Comparison of ENCODE assay signal across 8 cellular contexts in genomic region chr1:150548632-150549495, GRCh38. TPM values are rescaled to one million over a fixed set of nuclear protein-coding genes. Genes with fewer than 3 reads are reported as not detected.
A peak's percentile ranks its signal among the peaks of the same experiment; 100 is the strongest.
DNase-seq lines count a peak whose midpoint lies in the region; ATAC-seq and TF ChIP-seq lines count a peak whose summit lies in the region.

ADAMTSL4 (plus strand) TSS chr1:150549408; CDS start chr1:150552289, 2,881 bp downstream.

- WGBS in lower leg skin, 2 donors, result 0 to 1% methylated on average over 8 to 28 of the region's 91 CpGs
- WGBS in testis, 2 donors, result 0% methylated on average over 6 to 66 of the region's 91 CpGs

- no peak for TF ChIP-seq POLR2A in lower leg skin (IDR thresholded peaks at IDR 0.05)
- TF ChIP-seq POLR2A in testis (IDR thresholded peaks at IDR 0.05), result no peak

- TF ChIP-seq CTCF in A673 (conservative IDR thresholded peaks at IDR 0.05; ENCODE audit: low read depth, low read length) (peak; percentile 20; the same call in 1 of the 2 replicates), GM12864 (IDR thresholded peaks at IDR 0.05; ENCODE audit: low read depth, low read length, missing control alignments) (peak; percentile 14), lower leg skin (IDR thresholded peaks at IDR 0.05) (no peak), testis (IDR thresholded peaks at IDR 0.05) (no peak)

- H3K27ac ChIP-seq in A673 (ENCODE audit: low read depth, low read length, poor library complexity, severe bottlenecking), result no peak within 1 kb of the TSS
- peak within 1 kb of the TSS; percentile 62 for H3K27ac ChIP-seq in duodenal mucosa (ENCODE audit: low read depth, low read length)
- peak within 1 kb of the TSS; percentile 82 to 87 for H3K27ac ChIP-seq in testis

- intact Hi-C loops in A673 (cut with micrococcal nuclease; ENCODE audit: unreplicated experiment) (no loop called here), lower leg skin (cut with DNase I; ENCODE audit: low total_unique reads) (no loop called here), testis (cut with DNase I; ENCODE audit: low total_unique reads) (no loop called here)

- H3K36me3 ChIP-seq in A673 (ENCODE audit: insufficient read depth, low read length, poor library complexity, severe bottlenecking) (no peaks in the 10 kb centered on the region), duodenal mucosa (ENCODE audit: control insufficient read depth in 1 of 2, insufficient read depth in 2 of 2, low read length in 2 of 2) (no peaks in the 10 kb centered on the region), testis (ENCODE audit: low read depth, missing control alignments) (no peaks in the 10 kb centered on the region)

- no peaks in the 10 kb centered on the region for H3K27me3 ChIP-seq in A673 (replicated peaks; ENCODE audit: insufficient read depth, low read depth, low read length, poor library complexity)
- H3K27me3 ChIP-seq in duodenal mucosa (ENCODE audit: control insufficient read depth in 1 of 2, insufficient read depth in 2 of 2, low read length in 2 of 2), result peaks cover 3 to 6% of the 10 kb centered on the region in 2 donors
- H3K27me3 ChIP-seq in testis, result no peaks in the 10 kb centered on the region

- H3K9me3 ChIP-seq in A673 (ENCODE audit: low read depth, low read length, poor library complexity, severe bottlenecking) (no peaks in the 10 kb centered on the region), duodenal mucosa (ENCODE audit: control insufficient read depth in 1 of 2, low read length in 2 of 2) (no peaks in the 10 kb centered on the region), testis (no peaks in the 10 kb centered on the region)

- DNase-seq in A673 (ENCODE audit: low spot score) (peak; percentile 67), GM12864 (ENCODE audit: low read depth) (no peak), Kasumi-1 (lab: John Stamatoyannopoulos, UW) (peak; percentile 57 to 59), SW480 (ENCODE audit: low spot score) (peak; percentile 72), lower leg skin (ENCODE audit: low spot score in 2 of 2) (no peak), testis (peak; percentile 60)

- H3K4me3 ChIP-seq in A673 (ENCODE audit: low read depth, low read length, poor library complexity, severe bottlenecking) (peak within 1 kb of the TSS; percentile 54), GM12864 (ENCODE audit: low read depth, low read length) (peak within 1 kb of the TSS; percentile 55), duodenal mucosa (ENCODE audit: low read depth in 1 of 2, low read length in 2 of 2) (peak within 1 kb of the TSS; percentile 53 to 68), lower leg skin (ENCODE audit: low read depth, poor library complexity, severe bottlenecking) (peak within 1 kb of the TSS; percentile 42), testis (peak within 1 kb of the TSS; percentile 59 to 60)

- CTCF ChIA-PET in A673 (lab: Charles Lee), result interaction anchor here (1.0 kb wide), 1 partner anchor 12 kb away, joined by 5 read pairs; no protein-coding TSS in a partner anchor

- POLR2A ChIA-PET in A673 (lab: Charles Lee; ENCODE audit: low non-redundant PET), result no interaction called here

- BruUV-seq in A673 (replicated peaks; lab: Mats Ljungman, UMichigan), result no TSS peak

- H3K4me1 ChIP-seq in A673 (ENCODE audit: insufficient read depth, low read length, poor library complexity, severe bottlenecking) (peaks cover 10% of the 10 kb centered on the region), duodenal mucosa (ENCODE audit: control insufficient read depth in 1 of 2, insufficient read depth in 2 of 2, low read length in 2 of 2) (peaks cover 13 to 19% of the 10 kb centered on the region in 2 donors), testis (peaks cover 39% of the 10 kb centered on the region)

- peak within 1 kb of the TSS; percentile 48 to 56 for H3K9ac ChIP-seq in duodenal mucosa (ENCODE audit: low read depth in 1 of 2, low read length in 2 of 2)

- ATAC-seq in GM21576 (IDR thresholded peaks at IDR 0.05; ENCODE audit: unreplicated experiment), result no peak

RNA-seq across cellular contexts. Expression of gene ADAMTSL4, which starts in this region (rescaled TPM):
- 0.31 TPM in 1 of 2 replicates, not detected in the other for total RNA-seq in A673 (2021)
- 10 to 100 TPM; 10.1 to 15.9 (median 13.6) TPM for total RNA-seq in lower leg skin
- 1 to 10 TPM; 8.9 to 10.0 TPM for total RNA-seq in testis
- polyA plus RNA-seq in testis (ENCODE audit: insufficient read depth, low read depth, low replicate concordance), result 14.2 TPM

Comparison
In these comparisons a context has a peak if more than half of its experiments do, and no peak if none do; other contexts are left out.
1. Peak in DNase-seq and H3K4me3 ChIP-seq in A673; RNA of the gene not detected or under 1 TPM.
2. DNase-seq: peak in Kasumi-1 (2 of 2), SW480 (single experiment) and testis (single experiment); none in GM12864 (single experiment) and lower leg skin (0 of 2).
3. CTCF ChIP-seq: peak in A673 (single experiment) and GM12864 (single experiment); none in lower leg skin (0 of 3) and testis (0 of 3).
4. Peak in every context shown above with its lines, with median percentiles within 50 percentile points of each other: H3K4me3 ChIP-seq.